ENCODE assay signal across 16 cellular contexts in genomic region chr16:1775006-1775845, GRCh38. TPM values are rescaled to one million over a fixed set of nuclear protein-coding genes. Genes with fewer than 3 reads are reported as not detected.
DNase-seq lines count a peak whose midpoint lies in the region; ATAC-seq and TF ChIP-seq lines count a peak whose summit lies in the region.
"Had no signal": no experiment of that assay in that cellular context is flagged by ENCODE, and none has a peak within 500 bp of the region (broad histone marks: within the 10 kb centered on the region; RNA-seq: fewer than 3 reads in every experiment).

No MANE protein-coding gene starts in this region.

- H3K27ac ChIP-seq in right cardiac atrium (ENCODE audit: low read length) (no peak overlapping the region), gastroesophageal sphincter (peak overlapping the region in 3 of 4 donors; percentile 96 to 99 (median 98))
- H3K27ac ChIP-seq: parathyroid adenoma had no signal

- CTCF ChIA-PET in T-cell (lab: Charles Lee), result interaction anchor here in 1 of 2 donors (1.8 kb wide), 1 partner anchor 7 kb away, joined by 7 read pairs; the partner anchor contains the start of genes NUBP2 and SPSB3

- peak overlapping the region; percentile 16 to 23 for H3K27ac Mint-ChIP-seq in T-cell

- no peaks in the 10 kb centered on the region for H3K27me3 Mint-ChIP-seq in T-cell

- H3K27me3 ChIP-seq in right cardiac atrium (ENCODE audit: control insufficient read depth, insufficient read depth), result no peaks in the 10 kb centered on the region
- H3K27me3 ChIP-seq in gastroesophageal sphincter, result no peaks in the 10 kb centered on the region
- H3K27me3 ChIP-seq: heart right ventricle, MG63 had no signal

- TF ChIP-seq CTCF in gastroesophageal sphincter (IDR thresholded peaks at IDR 0.05) (no peak), GM13977 (IDR thresholded peaks at IDR 0.05; ENCODE audit: extremely low read depth, insufficient read depth, missing control alignments) (no peak)

- H3K9me3 Mint-ChIP-seq in T-cell, result no peaks in the 10 kb centered on the region

- peak overlapping the region; percentile 66 to 97 (median 94) for H3K4me3 Mint-ChIP-seq in T-cell

- POLR2A ChIA-PET in T-cell (lab: Charles Lee), result no interaction called here

- peaks cover 4% of the 10 kb centered on the region for H3K4me1 ChIP-seq in right cardiac atrium (ENCODE audit: control insufficient read depth, insufficient read depth, low read length)
- H3K4me1 ChIP-seq in gastroesophageal sphincter, result peaks cover 0 to 63% (median 21%) of the 10 kb centered on the region in 3 donors

- WGBS in right cardiac atrium, result 91% methylated on average over 30 of the region's 30 CpGs
- WGBS in gastroesophageal sphincter (ENCODE audit: low coverage in 1 of 2), 2 donors, result 80% methylated on average over 1 of the region's 30 CpGs; no CpG with 5 or more reads in 1 of the 2 donors

- H3K36me3 ChIP-seq in gastroesophageal sphincter, result peaks cover 0 to 55% of the 10 kb centered on the region in 2 donors

- no peak overlapping the region for H3K4me3 ChIP-seq in right cardiac atrium (ENCODE audit: low read length)
- no peak overlapping the region for H3K4me3 ChIP-seq in gastroesophageal sphincter

- ATAC-seq in right cardiac atrium (no peak), Right ventricle myocardium superior (ENCODE audit: poor library complexity) (no peak), T-cell (replicated peaks in 1 of 4) (no peak), gastroesophageal sphincter (no peak), HG03521 (IDR thresholded peaks at IDR 0.05; ENCODE audit: unreplicated experiment) (no peak), GM18858 (IDR thresholded peaks at IDR 0.05; ENCODE audit: unreplicated experiment) (no peak), GM18868 (IDR thresholded peaks at IDR 0.05; ENCODE audit: unreplicated experiment) (no peak)
- ATAC-seq: heart right ventricle had no signal

- H3K36me3 Mint-ChIP-seq in T-cell, result no peaks in the 10 kb centered on the region

- TF ChIP-seq POLR2A in gastroesophageal sphincter (IDR thresholded peaks at IDR 0.05), result no peak

- peaks cover 13 to 24% (median 15%) of the 10 kb centered on the region in 3 donors for H3K4me1 Mint-ChIP-seq in T-cell

- DNase-seq in right cardiac atrium, result peak; percentile 16 to 66 (median 55)
- DNase-seq in Right ventricle myocardium superior, result no peak
- DNase-seq in T-cell, result no peak
- no peak for DNase-seq in GM13977 (ENCODE audit: low spot score)
- DNase-seq: activated CD8-positive, alpha-beta memory T cell treated with anti-CD3 and anti-CD28 coated beads, Interleukin-2, amount 50 U/mL, for 48 hours; GDM1; MG63; OCI-M1; stimulated activated CD4-positive, alpha-beta T cell treated with anti-CD3 and anti-CD28 coated beads, Interleukin-2, amount 100 ng/mL, for 24 hours; stimulated activated naive CD4-positive, alpha-beta T cell had no signal

- no peak for TF ChIP-seq EP300 in gastroesophageal sphincter (IDR thresholded peaks at IDR 0.05)

- H3K9me3 ChIP-seq in right cardiac atrium (ENCODE audit: control insufficient read depth, low read length) (no peaks in the 10 kb centered on the region), gastroesophageal sphincter (no peaks in the 10 kb centered on the region)
- H3K9me3 ChIP-seq: heart right ventricle, MG63 had no signal

- intact Hi-C loops in right cardiac atrium (cut with DNase I) (loop anchor here in 1 of 4 donors (5.0 kb wide), 1 partner anchor 63 kb away; no protein-coding TSS in a partner anchor), Right ventricle myocardium superior (cut with DNase I) (no loop called here)

- in situ Hi-C loops in GM13977 (cut with MboI; ENCODE audit: low pct_unique_long_range_greater_than_20kb, low sequenced_read_pairs, unreplicated experiment), result no loop called here

RNA-seq across cellular contexts. Expression of gene MRPS34, which starts 2.3 kb away (rescaled TPM):
- total RNA-seq in right cardiac atrium, result 10 to 100 TPM; 53.3 to 80.0 (median 69.1) TPM
- 91.4 TPM for polyA plus RNA-seq in right cardiac atrium
- total RNA-seq in Right ventricle myocardium superior, result 91.8 TPM
- total RNA-seq in T-cell, result 10 to 100 TPM; 37.5 to 91.2 (median 77.9) TPM
- 10 to 100 TPM; 44.4 to 72.8 (median 61.3) TPM for total RNA-seq in gastroesophageal sphincter

RNA-seq across cellular contexts. Expression of gene EME2, which starts 2.6 kb away (rescaled TPM):
- total RNA-seq in right cardiac atrium, result 10 to 100 TPM in 2 of 4 donors, 1 to 10 TPM in 2; 8.1 to 11.3 (median 9.8) TPM
- polyA plus RNA-seq in right cardiac atrium, result 6.3 TPM
- total RNA-seq in Right ventricle myocardium superior, result 7.1 TPM
- 10 to 100 TPM; 23.0 to 50.6 (median 34.5) TPM for total RNA-seq in T-cell
- total RNA-seq in gastroesophageal sphincter, result 10 to 100 TPM in 1 of 4 donors, 1 to 10 TPM in 3; 4.6 to 20.4 (median 7.7) TPM

RNA-seq across cellular contexts. Expression of gene NME3, which starts 3.9 kb away (rescaled TPM):
- total RNA-seq in right cardiac atrium (10 to 100 TPM; 36.5 to 55.4 (median 47.4) TPM), Right ventricle myocardium superior (33.6 TPM), T-cell (10 to 100 TPM; 45.1 to 95.9 (median 87.5) TPM), gastroesophageal sphincter (100 to 1,000 TPM in 1 of 4 donors, 10 to 100 TPM in 3; 49.9 to 106 (median 87.2) TPM)
- polyA plus RNA-seq in right cardiac atrium, result 75.2 TPM

RNA-seq across cellular contexts. Expression of gene SPSB3, which starts 7.1 kb away (rescaled TPM):
- total RNA-seq in right cardiac atrium (10 to 100 TPM; 24.5 to 41.3 (median 34.1) TPM), Right ventricle myocardium superior (37.5 TPM), T-cell (100 to 1,000 TPM in 3 of 5 donors, 10 to 100 TPM in 2; 67.3 to 162 (median 139) TPM), gastroesophageal sphincter (10 to 100 TPM; 52.4 to 81.1 (median 75.4) TPM)
- polyA plus RNA-seq in right cardiac atrium, result 51.8 TPM

RNA-seq across cellular contexts. Expression of gene NUBP2, which starts 7.5 kb away (rescaled TPM):
- total RNA-seq in right cardiac atrium, result 10 to 100 TPM; 33.1 to 39.1 (median 35.9) TPM
- 45.3 TPM for polyA plus RNA-seq in right cardiac atrium
- total RNA-seq in Right ventricle myocardium superior, result 34.8 TPM
- 10 to 100 TPM; 41.2 to 77.0 (median 74.3) TPM for total RNA-seq in T-cell
- total RNA-seq in gastroesophageal sphincter, result 10 to 100 TPM; 64.4 to 92.2 (median 80.6) TPM

Comparison
In these comparisons a context has a peak if more than half of its experiments do, and no peak if none do; other contexts are left out.
1. DNase-seq: peak in right cardiac atrium (3 of 3); none in Right ventricle myocardium superior (single experiment), T-cell (0 of 34) and GM13977 (single experiment).